Comparison of ENCODE assay signal across 24 cellular contexts in the genomic region with DNA sequence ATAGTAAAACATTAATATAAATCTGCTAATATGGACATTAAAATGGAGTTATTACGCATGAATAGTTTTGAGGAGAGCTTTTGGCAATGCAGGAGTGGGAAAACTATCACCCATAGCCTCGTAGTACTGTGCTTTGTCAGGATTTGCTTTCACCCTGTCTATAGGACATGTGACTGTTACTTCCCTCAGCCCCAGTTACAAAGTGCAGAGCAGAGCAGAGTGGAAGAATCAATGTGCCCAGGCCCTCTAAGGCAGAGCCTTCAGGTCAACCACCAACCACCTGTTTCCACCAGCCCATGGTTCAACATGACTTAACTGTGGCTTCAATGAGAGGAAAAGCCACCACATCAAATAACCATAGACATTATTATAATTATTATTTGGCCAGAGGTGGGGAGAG.
"Had no signal": no experiment of that assay in that cellular context is flagged by ENCODE, and none has a peak within 500 bp of the region (broad histone marks: within the 10 kb centered on the region; RNA-seq: fewer than 3 reads in every experiment).

No MANE protein-coding gene starts in this region.

- ATAC-seq: Panc1, PC-3, T-cell had no signal

- H3K27ac ChIP-seq: SJSA1, SK-N-MC had no signal

- H3K9me3 ChIP-seq: MG63, SJSA1 had no signal

- H3K4me1 ChIP-seq: SJSA1 had no signal

- H3K4me3 ChIP-seq: MG63, SJSA1, SK-N-MC had no signal

- H3K36me3 ChIP-seq: MG63, SJSA1 had no signal

- DNase-seq: IMR-90; Karpas-422; KG1; MG63; NCI-H1092; NCI-H1105 treated with DMSO at 0.1 percent for 48 hours; NCI-H1417 treated with DMSO at 0.1 percent for 48 hours; NCI-H146; NCI-H1694 treated with DMSO at 0.1 percent for 48 hours; NCI-H1930; NCI-H2081; NCI-H2107; NCI-H2227 treated with DMSO at 0.1 percent for 48 hours; NCI-H524; NCI-H69; NCI-H774; NK-92 treated with Interleukin-12 subunit alpha and Interleukin-12 subunit beta, amount 100 ng/mL, for 24 hours; PC-3; Right ventricle myocardium superior; SIG-M5; T-cell had no signal

- H3K27me3 ChIP-seq: MG63, SJSA1 had no signal
